ENCODE assay signal across 13 cellular contexts in the genomic region with DNA sequence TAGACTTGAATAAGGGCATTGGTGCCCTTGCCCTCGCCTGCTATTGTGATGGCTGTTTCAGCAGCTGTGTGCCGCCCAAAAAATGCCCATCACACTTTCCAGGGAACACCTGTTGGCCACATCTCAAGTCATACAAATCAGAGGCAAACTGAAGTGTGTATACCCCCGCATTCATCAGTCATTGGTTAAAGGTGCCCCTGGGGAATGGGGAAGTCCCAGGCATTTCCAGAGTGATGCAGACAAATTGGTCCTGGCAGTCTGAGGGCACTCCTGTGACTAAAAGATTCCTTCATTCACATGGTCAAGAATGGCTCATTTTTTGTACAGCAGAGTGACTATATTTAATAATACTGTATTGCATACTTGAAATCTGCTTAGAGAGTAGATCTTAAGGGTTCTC.
"Had no signal": no experiment of that assay in that cellular context is flagged by ENCODE, and none has a peak within 500 bp of the region (broad histone marks: within the 10 kb centered on the region; RNA-seq: fewer than 3 reads in every experiment).

No MANE protein-coding gene starts in this region.

- H3K27me3 ChIP-seq: dorsolateral prefrontal cortex, suprapubic skin had no signal

- H3K36me3 Mint-ChIP-seq: type B pancreatic cell had no signal

- H3K9ac ChIP-seq: parathyroid adenoma had no signal

- H3K9me3 ChIP-seq: suprapubic skin had no signal

- FAIRE-seq: astrocyte, bronchial epithelial cell, islet of Langerhans had no signal

- H3K4me1 ChIP-seq: parathyroid adenoma, suprapubic skin had no signal

- H3K9me3 Mint-ChIP-seq: activated CD4-positive, alpha-beta T cell treated with anti-CD3 and anti-CD28 coated beads, Interleukin-2, amount 10 ng/mL, durations not matched to agents 7 days and 5 days; type B pancreatic cell had no signal

- H2AFZ ChIP-seq: parathyroid adenoma had no signal

- H3K27me3 Mint-ChIP-seq: type B pancreatic cell had no signal

- H3K4me3 ChIP-seq: dorsolateral prefrontal cortex, suprapubic skin had no signal

- DNase-seq: activated CD4-positive, alpha-beta T cell treated with anti-CD3 and anti-CD28 coated beads, Interleukin-2, amount 10 ng/mL, durations not matched to agents 7 days and 5 days; activated CD8-positive, alpha-beta memory T cell treated with anti-CD3 and anti-CD28 coated beads for 24 hours; activated naive CD4-positive, alpha-beta T cell; dorsolateral prefrontal cortex; naive B cell; stimulated activated CD4-positive, alpha-beta T cell treated with anti-CD3 and anti-CD28 coated beads, Interleukin-12 subunit alpha, Interleukin-12 subunit beta, amount 100 ng/mL, for 4 hours; stimulated activated CD4-positive, alpha-beta T cell treated with anti-CD3 and anti-CD28 coated beads, Interleukin-2, amount 100 ng/mL, for 24 hours had no signal

- H3K27ac ChIP-seq: dorsolateral prefrontal cortex, parathyroid adenoma, suprapubic skin had no signal

- H3K4me3 Mint-ChIP-seq: activated CD4-positive, alpha-beta T cell treated with anti-CD3 and anti-CD28 coated beads, Interleukin-2, amount 10 ng/mL, durations not matched to agents 7 days and 5 days; type B pancreatic cell had no signal

- H3K27ac Mint-ChIP-seq: activated CD4-positive, alpha-beta T cell treated with anti-CD3 and anti-CD28 coated beads, Interleukin-2, amount 10 ng/mL, durations not matched to agents 7 days and 5 days; naive B cell; type B pancreatic cell had no signal

- H3K36me3 ChIP-seq: suprapubic skin had no signal

- H3K79me2 ChIP-seq: parathyroid adenoma had no signal
